Comparison of ENCODE assay signal across 8 cellular contexts in the genomic region with DNA sequence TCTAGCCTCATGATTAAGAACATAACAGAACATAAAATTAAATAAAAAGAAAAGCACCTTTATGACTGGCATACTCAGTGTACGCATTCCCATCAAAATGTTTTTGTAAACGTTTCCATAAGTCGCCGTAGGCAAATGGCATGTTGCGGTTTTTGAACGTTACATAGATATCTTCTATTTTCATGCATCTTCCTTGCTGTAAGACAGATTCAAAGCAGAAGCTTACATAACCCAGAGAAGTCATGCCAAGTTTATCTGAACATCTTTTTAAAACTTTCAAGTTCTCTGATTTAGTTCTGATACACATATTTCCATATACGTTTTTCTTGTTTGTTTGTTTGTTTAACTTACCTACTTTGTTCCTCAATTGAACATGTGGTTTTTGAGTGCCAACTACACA.
"Had no signal": no experiment of that assay in that cellular context is flagged by ENCODE, and none has a peak within 500 bp of the region (broad histone marks: within the 10 kb centered on the region; RNA-seq: fewer than 3 reads in every experiment).

No MANE protein-coding gene starts in this region.

- H3K27ac Mint-ChIP-seq: HFFc6 had no signal

- H2AFZ ChIP-seq: GM23248 had no signal

- H3K9ac ChIP-seq: GM23248 had no signal

- H3K9me3 ChIP-seq: HAP-1 had no signal

- H3K4me3 ChIP-seq: GM23248, HAP-1, K562 had no signal

- H3K27ac ChIP-seq: GM23248 had no signal

- H3K4me1 ChIP-seq: HAP-1 had no signal

- ATAC-seq: HCT116 had no signal

- H3K4me3 Mint-ChIP-seq: HFFc6 had no signal

- H3K36me3 ChIP-seq: HAP-1 had no signal

- DNase-seq: GM23248, GOT3, H7, HFFc6, IMR-90 had no signal
